Comparison of ENCODE assay signal across 1 cellular context in the genomic region with DNA sequence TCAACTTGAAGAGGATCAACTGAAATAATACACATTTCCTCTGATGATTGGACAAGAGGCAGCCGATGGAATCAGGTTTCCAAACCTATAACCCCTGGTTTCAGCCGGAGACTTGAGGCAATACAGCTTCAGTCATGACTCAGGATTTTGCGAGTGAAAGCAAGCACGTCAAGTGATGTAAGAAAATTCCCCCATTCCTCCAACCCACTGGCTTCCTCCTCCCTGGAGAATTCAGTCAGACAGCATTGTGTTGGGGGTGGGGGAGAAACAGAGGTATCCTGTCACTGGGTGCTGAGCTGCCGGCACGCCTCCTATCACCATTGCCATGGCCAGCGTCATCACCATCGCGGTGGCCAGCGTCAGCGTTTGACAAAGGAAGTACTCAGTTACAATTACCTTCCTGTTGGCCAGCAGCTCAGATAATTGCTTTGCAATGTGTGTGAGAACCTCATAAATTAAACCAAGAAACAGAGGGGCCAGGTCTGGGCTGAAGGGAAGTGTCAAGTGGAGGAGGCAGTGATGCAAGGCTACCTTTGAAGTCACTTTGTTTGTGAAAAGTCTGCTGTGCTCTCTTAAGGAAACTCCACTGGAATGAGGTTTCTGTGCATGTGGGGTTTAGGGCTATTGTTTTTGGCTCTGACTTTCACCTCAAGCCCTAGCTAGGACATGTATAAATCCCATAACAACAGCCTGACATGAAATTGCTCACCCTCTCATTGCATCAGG.
TF ChIP-seq lines count a peak whose summit lies in the region.

No MANE protein-coding gene starts in this region.

TF ChIP-seq in HepG2, 621 proteins besides CTCF, POLR2A, EP300 and RAD21 (continued from another document and continues in another):
- TF ChIP-seq, protein P1, sequence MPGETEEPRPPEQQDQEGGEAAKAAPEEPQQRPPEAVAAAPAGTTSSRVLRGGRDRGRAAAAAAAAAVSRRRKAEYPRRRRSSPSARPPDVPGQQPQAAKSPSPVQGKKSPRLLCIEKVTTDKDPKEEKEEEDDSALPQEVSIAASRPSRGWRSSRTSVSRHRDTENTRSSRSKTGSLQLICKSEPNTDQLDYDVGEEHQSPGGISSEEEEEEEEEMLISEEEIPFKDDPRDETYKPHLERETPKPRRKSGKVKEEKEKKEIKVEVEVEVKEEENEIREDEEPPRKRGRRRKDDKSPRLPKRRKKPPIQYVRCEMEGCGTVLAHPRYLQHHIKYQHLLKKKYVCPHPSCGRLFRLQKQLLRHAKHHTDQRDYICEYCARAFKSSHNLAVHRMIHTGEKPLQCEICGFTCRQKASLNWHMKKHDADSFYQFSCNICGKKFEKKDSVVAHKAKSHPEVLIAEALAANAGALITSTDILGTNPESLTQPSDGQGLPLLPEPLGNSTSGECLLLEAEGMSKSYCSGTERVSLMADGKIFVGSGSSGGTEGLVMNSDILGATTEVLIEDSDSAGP (CRISPR knock-in tag; IDR thresholded peaks at IDR 0.05; ENCODE audit: borderline replicate concordance) = peak; percentile 45; the same call in 1 of the 2 replicates
- TF ChIP-seq, protein P2, sequence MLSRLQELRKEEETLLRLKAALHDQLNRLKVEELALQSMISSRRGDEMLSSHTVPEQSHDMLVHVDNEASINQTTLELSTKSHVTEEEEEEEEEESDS (CRISPR knock-in tag; IDR thresholded peaks at IDR 0.05; ENCODE audit: borderline replicate concordance) = no peak
- TF ChIP-seq ZNF598 (CRISPR knock-in tag; IDR thresholded peaks at IDR 0.05; ENCODE audit: borderline replicate concordance) = no peak
- TF ChIP-seq MIER2 (CRISPR knock-in tag; IDR thresholded peaks at IDR 0.05) = peak; percentile 26; the same call in 1 of the 2 replicates
- peak; percentile 39; the same call in 1 of the 2 replicates for TF ChIP-seq NFYC (CRISPR knock-in tag; IDR thresholded peaks at IDR 0.05)
- no peak for TF ChIP-seq TBL1XR1 (IDR thresholded peaks at IDR 0.05; ENCODE audit: borderline replicate concordance, low read length, partially characterized antibody)
- TF ChIP-seq, protein P3, sequence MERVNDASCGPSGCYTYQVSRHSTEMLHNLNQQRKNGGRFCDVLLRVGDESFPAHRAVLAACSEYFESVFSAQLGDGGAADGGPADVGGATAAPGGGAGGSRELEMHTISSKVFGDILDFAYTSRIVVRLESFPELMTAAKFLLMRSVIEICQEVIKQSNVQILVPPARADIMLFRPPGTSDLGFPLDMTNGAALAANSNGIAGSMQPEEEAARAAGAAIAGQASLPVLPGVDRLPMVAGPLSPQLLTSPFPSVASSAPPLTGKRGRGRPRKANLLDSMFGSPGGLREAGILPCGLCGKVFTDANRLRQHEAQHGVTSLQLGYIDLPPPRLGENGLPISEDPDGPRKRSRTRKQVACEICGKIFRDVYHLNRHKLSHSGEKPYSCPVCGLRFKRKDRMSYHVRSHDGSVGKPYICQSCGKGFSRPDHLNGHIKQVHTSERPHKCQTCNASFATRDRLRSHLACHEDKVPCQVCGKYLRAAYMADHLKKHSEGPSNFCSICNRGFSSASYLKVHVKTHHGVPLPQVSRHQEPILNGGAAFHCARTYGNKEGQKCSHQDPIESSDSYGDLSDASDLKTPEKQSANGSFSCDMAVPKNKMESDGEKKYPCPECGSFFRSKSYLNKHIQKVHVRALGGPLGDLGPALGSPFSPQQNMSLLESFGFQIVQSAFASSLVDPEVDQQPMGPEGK (CRISPR knock-in tag; IDR thresholded peaks at IDR 0.05) = no peak
- TF ChIP-seq, protein P4, sequence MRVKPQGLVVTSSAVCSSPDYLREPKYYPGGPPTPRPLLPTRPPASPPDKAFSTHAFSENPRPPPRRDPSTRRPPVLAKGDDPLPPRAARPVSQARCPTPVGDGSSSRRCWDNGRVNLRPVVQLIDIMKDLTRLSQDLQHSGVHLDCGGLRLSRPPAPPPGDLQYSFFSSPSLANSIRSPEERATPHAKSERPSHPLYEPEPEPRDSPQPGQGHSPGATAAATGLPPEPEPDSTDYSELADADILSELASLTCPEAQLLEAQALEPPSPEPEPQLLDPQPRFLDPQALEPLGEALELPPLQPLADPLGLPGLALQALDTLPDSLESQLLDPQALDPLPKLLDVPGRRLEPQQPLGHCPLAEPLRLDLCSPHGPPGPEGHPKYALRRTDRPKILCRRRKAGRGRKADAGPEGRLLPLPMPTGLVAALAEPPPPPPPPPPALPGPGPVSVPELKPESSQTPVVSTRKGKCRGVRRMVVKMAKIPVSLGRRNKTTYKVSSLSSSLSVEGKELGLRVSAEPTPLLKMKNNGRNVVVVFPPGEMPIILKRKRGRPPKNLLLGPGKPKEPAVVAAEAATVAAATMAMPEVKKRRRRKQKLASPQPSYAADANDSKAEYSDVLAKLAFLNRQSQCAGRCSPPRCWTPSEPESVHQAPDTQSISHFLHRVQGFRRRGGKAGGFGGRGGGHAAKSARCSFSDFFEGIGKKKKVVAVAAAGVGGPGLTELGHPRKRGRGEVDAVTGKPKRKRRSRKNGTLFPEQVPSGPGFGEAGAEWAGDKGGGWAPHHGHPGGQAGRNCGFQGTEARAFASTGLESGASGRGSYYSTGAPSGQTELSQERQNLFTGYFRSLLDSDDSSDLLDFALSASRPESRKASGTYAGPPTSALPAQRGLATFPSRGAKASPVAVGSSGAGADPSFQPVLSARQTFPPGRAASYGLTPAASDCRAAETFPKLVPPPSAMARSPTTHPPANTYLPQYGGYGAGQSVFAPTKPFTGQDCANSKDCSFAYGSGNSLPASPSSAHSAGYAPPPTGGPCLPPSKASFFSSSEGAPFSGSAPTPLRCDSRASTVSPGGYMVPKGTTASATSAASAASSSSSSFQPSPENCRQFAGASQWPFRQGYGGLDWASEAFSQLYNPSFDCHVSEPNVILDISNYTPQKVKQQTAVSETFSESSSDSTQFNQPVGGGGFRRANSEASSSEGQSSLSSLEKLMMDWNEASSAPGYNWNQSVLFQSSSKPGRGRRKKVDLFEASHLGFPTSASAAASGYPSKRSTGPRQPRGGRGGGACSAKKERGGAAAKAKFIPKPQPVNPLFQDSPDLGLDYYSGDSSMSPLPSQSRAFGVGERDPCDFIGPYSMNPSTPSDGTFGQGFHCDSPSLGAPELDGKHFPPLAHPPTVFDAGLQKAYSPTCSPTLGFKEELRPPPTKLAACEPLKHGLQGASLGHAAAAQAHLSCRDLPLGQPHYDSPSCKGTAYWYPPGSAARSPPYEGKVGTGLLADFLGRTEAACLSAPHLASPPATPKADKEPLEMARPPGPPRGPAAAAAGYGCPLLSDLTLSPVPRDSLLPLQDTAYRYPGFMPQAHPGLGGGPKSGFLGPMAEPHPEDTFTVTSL (CRISPR knock-in tag; IDR thresholded peaks at IDR 0.05; ENCODE audit: borderline replicate concordance) = 0 out of 2 replicates have a peak, but pooled peaks have one; percentile 6
- TF ChIP-seq, protein P5, sequence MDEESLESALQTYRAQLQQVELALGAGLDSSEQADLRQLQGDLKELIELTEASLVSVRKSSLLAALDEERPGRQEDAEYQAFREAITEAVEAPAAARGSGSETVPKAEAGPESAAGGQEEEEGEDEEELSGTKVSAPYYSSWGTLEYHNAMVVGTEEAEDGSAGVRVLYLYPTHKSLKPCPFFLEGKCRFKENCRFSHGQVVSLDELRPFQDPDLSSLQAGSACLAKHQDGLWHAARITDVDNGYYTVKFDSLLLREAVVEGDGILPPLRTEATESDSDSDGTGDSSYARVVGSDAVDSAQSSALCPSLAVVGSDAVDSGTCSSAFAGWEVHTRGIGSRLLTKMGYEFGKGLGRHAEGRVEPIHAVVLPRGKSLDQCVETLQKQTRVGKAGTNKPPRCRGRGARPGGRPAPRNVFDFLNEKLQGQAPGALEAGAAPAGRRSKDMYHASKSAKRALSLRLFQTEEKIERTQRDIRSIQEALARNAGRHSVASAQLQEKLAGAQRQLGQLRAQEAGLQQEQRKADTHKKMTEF (CRISPR knock-in tag; IDR thresholded peaks at IDR 0.05) = peak; percentile 55
- peak; percentile 64; the same call in 1 of the 2 replicates for TF ChIP-seq FOSL2 (CRISPR knock-in tag; IDR thresholded peaks at IDR 0.05)
- no peak; the same call in 1 of the 2 replicates for TF ChIP-seq POLR2AphosphoS5 (IDR thresholded peaks at IDR 0.05; ENCODE audit: low read depth, low read length)
- TF ChIP-seq MAFF (IDR thresholded peaks at IDR 0.05; ENCODE audit: low read depth, low read length) = peak; percentile 43; the same call in 1 of the 2 replicates
- 0 out of 2 replicates have a peak, but pooled peaks have one; percentile 9 for TF ChIP-seq SOX13 (IDR thresholded peaks at IDR 0.05)
- no peak for TF ChIP-seq SOX13 (CRISPR knock-in tag; conservative IDR thresholded peaks at IDR 0.05 in 1 of 2, IDR thresholded peaks at IDR 0.05 in 1 of 2)
- no peak for TF ChIP-seq KDM4B (CRISPR knock-in tag; IDR thresholded peaks at IDR 0.05)
- TF ChIP-seq KLF16 (CRISPR knock-in tag; IDR thresholded peaks at IDR 0.05) = no peak
- TF ChIP-seq MTA3 (CRISPR knock-in tag; IDR thresholded peaks at IDR 0.05) = no peak
- TF ChIP-seq ZMYM4 (CRISPR knock-in tag; IDR thresholded peaks at IDR 0.05) = no peak
- TF ChIP-seq, protein P6, sequence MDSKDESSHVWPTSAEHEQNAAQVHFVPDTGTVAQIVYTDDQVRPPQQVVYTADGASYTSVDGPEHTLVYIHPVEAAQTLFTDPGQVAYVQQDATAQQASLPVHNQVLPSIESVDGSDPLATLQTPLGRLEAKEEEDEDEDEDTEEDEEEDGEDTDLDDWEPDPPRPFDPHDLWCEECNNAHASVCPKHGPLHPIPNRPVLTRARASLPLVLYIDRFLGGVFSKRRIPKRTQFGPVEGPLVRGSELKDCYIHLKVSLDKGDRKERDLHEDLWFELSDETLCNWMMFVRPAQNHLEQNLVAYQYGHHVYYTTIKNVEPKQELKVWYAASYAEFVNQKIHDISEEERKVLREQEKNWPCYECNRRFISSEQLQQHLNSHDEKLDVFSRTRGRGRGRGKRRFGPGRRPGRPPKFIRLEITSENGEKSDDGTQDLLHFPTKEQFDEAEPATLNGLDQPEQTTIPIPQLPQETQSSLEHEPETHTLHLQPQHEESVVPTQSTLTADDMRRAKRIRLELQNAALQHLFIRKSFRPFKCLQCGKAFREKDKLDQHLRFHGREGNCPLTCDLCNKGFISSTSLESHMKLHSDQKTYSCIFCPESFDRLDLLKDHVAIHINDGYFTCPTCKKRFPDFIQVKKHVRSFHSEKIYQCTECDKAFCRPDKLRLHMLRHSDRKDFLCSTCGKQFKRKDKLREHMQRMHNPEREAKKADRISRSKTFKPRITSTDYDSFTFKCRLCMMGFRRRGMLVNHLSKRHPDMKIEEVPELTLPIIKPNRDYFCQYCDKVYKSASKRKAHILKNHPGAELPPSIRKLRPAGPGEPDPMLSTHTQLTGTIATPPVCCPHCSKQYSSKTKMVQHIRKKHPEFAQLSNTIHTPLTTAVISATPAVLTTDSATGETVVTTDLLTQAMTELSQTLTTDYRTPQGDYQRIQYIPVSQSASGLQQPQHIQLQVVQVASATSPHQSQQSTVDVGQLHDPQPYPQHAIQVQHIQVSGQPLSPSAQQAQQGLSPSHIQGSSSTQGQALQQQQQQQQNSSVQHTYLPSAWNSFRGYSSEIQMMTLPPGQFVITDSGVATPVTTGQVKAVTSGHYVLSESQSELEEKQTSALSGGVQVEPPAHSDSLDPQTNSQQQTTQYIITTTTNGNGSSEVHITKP (CRISPR knock-in tag; IDR thresholded peaks at IDR 0.05; ENCODE audit: low read depth) = 0 out of 2 replicates have a peak, but pooled peaks have one; percentile 32
- TF ChIP-seq ZNF777 (CRISPR knock-in tag; IDR thresholded peaks at IDR 0.05) = no peak
- TF ChIP-seq CBFB (CRISPR knock-in tag; IDR thresholded peaks at IDR 0.05) = no peak
- TF ChIP-seq, protein P7, sequence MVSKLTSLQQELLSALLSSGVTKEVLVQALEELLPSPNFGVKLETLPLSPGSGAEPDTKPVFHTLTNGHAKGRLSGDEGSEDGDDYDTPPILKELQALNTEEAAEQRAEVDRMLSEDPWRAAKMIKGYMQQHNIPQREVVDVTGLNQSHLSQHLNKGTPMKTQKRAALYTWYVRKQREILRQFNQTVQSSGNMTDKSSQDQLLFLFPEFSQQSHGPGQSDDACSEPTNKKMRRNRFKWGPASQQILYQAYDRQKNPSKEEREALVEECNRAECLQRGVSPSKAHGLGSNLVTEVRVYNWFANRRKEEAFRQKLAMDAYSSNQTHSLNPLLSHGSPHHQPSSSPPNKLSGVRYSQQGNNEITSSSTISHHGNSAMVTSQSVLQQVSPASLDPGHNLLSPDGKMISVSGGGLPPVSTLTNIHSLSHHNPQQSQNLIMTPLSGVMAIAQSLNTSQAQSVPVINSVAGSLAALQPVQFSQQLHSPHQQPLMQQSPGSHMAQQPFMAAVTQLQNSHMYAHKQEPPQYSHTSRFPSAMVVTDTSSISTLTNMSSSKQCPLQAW (CRISPR knock-in tag; IDR thresholded peaks at IDR 0.05) = 0 out of 2 replicates have a peak, but pooled peaks have one; percentile 26
- peak; percentile 15; the same call in 1 of the 2 replicates for TF ChIP-seq TAF1 (CRISPR knock-in tag; IDR thresholded peaks at IDR 0.05)
- peak; percentile 73 for TF ChIP-seq HOXA3 (CRISPR knock-in tag; IDR thresholded peaks at IDR 0.05)
- TF ChIP-seq HDAC2 (CRISPR knock-in tag; IDR thresholded peaks at IDR 0.05) = 0 out of 2 replicates have a peak, but pooled peaks have one; percentile 68
- peak; percentile 68; the same call in 1 of the 2 replicates for TF ChIP-seq NFE2 (CRISPR knock-in tag; IDR thresholded peaks at IDR 0.05)
- TF ChIP-seq, protein P8, sequence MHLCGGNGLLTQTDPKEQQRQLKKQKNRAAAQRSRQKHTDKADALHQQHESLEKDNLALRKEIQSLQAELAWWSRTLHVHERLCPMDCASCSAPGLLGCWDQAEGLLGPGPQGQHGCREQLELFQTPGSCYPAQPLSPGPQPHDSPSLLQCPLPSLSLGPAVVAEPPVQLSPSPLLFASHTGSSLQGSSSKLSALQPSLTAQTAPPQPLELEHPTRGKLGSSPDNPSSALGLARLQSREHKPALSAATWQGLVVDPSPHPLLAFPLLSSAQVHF (CRISPR knock-in tag; IDR thresholded peaks at IDR 0.05) = no peak
- TF ChIP-seq, protein P9, sequence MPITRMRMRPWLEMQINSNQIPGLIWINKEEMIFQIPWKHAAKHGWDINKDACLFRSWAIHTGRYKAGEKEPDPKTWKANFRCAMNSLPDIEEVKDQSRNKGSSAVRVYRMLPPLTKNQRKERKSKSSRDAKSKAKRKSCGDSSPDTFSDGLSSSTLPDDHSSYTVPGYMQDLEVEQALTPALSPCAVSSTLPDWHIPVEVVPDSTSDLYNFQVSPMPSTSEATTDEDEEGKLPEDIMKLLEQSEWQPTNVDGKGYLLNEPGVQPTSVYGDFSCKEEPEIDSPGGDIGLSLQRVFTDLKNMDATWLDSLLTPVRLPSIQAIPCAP (CRISPR knock-in tag; IDR thresholded peaks at IDR 0.05; ENCODE audit: low read depth) = no peak
- peak; percentile 92 for TF ChIP-seq ZBTB21 (CRISPR knock-in tag; IDR thresholded peaks at IDR 0.05)
- peak; percentile 35; the same call in 1 of the 2 replicates for TF ChIP-seq RXRA (CRISPR knock-in tag; IDR thresholded peaks at IDR 0.05)
- TF ChIP-seq SOX6 (IDR thresholded peaks at IDR 0.05) = no peak
- TF ChIP-seq SOX6 (CRISPR knock-in tag; IDR thresholded peaks at IDR 0.05) = no peak; the same call in 1 of the 2 replicates
- peak; percentile 10; the same call in 1 of the 2 replicates for TF ChIP-seq PITX1 (CRISPR knock-in tag; IDR thresholded peaks at IDR 0.05)
- TF ChIP-seq ZSCAN21 (CRISPR knock-in tag; IDR thresholded peaks at IDR 0.05; ENCODE audit: borderline replicate concordance) = peak; percentile 45; the same call in 1 of the 2 replicates
